In the genomic region with DNA sequence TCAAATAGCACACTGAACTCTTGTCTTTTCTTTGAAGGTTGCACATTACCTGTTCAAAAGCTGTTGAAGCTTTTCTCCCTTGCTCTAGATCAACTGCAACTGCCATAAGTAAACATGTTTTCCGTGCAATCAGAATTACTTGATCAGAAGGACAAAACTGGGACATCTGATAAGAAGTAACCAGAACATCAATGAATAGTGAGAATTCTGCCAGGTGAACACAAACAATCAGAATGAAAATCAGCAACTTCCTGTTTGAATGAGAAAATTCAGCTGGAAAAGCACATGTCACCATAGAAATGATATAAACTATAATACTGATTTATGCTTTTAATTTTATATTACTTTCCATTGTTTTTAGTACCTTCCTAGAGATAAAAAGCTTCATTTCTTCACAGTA, we compare ENCODE assay signal across 26 cellular contexts.
"Had no signal": no experiment of that assay in that cellular context is flagged by ENCODE, and none has a peak within 500 bp of the region (broad histone marks: within the 10 kb centered on the region; RNA-seq: fewer than 3 reads in every experiment).

No MANE protein-coding gene starts in this region.

- H3K36me3 ChIP-seq: esophagus squamous epithelium, gastrocnemius medialis, heart right ventricle, left lung, lower lobe of right lung had no signal

- FAIRE-seq: colon, islet of Langerhans, keratinocyte had no signal

- H3K4me2 ChIP-seq: hepatocyte had no signal

- H3K9me3 ChIP-seq: esophagus squamous epithelium, gastrocnemius medialis, heart right ventricle, left lung, lower lobe of right lung, mucosa of descending colon had no signal

- H3K27ac ChIP-seq: coronary artery, dorsolateral prefrontal cortex, epithelial cell of prostate, esophagus squamous epithelium, gastrocnemius medialis, heart right ventricle, hepatocyte, left lung, lower lobe of right lung had no signal

- H2AFZ ChIP-seq: hepatocyte had no signal

- DNase-seq: dermis blood vessel endothelial cell; dorsolateral prefrontal cortex; effector CD4-positive, alpha-beta T cell; effector memory CD4-positive, alpha-beta T cell; erythroblast; esophagus squamous epithelium; foreskin fibroblast; foreskin melanocyte; gastrocnemius medialis; glutamatergic neuron; head of caudate nucleus; heart right ventricle; left cardiac atrium; left lung; left ventricle myocardium superior; lower lobe of right lung; mesenchymal stem cell; mucosa of descending colon; naive B cell; naive thymus-derived CD8-positive, alpha-beta T cell had no signal

- H3K4me1 ChIP-seq: esophagus squamous epithelium, gastrocnemius medialis, heart right ventricle, left lung, lower lobe of right lung had no signal

- H3K27me3 ChIP-seq: esophagus squamous epithelium, gastrocnemius medialis, hepatocyte had no signal

- H3K79me2 ChIP-seq: hepatocyte had no signal

- H3K4me3 ChIP-seq: coronary artery, dorsolateral prefrontal cortex, esophagus squamous epithelium, gastrocnemius medialis, heart right ventricle, hepatocyte, left lung, lower lobe of right lung, mucosa of descending colon had no signal
